ENCODE assay signal across 1 cellular context in genomic region chr7:105035349-105035748, GRCh38.
TF ChIP-seq lines count a peak whose summit lies in the region.

No MANE protein-coding gene starts in this region.

TF ChIP-seq in SK-N-SH, 30 proteins besides CTCF, POLR2A, EP300 and RAD21:
- TF ChIP-seq, protein P1, sequence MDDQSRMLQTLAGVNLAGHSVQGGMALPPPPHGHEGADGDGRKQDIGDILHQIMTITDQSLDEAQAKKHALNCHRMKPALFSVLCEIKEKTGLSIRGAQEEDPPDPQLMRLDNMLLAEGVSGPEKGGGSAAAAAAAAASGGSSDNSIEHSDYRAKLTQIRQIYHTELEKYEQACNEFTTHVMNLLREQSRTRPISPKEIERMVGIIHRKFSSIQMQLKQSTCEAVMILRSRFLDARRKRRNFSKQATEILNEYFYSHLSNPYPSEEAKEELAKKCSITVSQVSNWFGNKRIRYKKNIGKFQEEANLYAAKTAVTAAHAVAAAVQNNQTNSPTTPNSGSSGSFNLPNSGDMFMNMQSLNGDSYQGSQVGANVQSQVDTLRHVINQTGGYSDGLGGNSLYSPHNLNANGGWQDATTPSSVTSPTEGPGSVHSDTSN (IDR thresholded peaks at IDR 0.05) = no peak
- TF ChIP-seq FOXJ3 (CRISPR knock-in tag; IDR thresholded peaks at IDR 0.05) = no peak
